Comparison of ENCODE assay signal across 14 cellular contexts in genomic region chr17:15348030-15348429, GRCh38. TPM values are rescaled to one million over a fixed set of nuclear protein-coding genes. Genes with fewer than 3 reads are reported as not detected.
DNase-seq lines count a peak whose midpoint lies in the region; ATAC-seq and TF ChIP-seq lines count a peak whose summit lies in the region.
"Had no signal": no experiment of that assay in that cellular context is flagged by ENCODE, and none has a peak within 500 bp of the region (broad histone marks: within the 10 kb centered on the region; RNA-seq: fewer than 3 reads in every experiment).

No MANE protein-coding gene starts in this region.

- no peaks in the 10 kb centered on the region for H3K36me3 Mint-ChIP-seq in activated naive CD8-positive, alpha-beta T cell treated with anti-CD3 and anti-CD28 coated beads for 36 hours

- WGBS in hepatocyte (ENCODE audit: low lambda C conversion rate, missing lambda C conversion rate) = 21% methylated on average over 4 of the region's 4 CpGs

- no peaks in the 10 kb centered on the region for H3K36me3 ChIP-seq in MG63
- H3K36me3 ChIP-seq in hepatocyte (replicated peaks; ENCODE audit: insufficient read depth, low read depth) = no peaks in the 10 kb centered on the region
- H3K36me3 ChIP-seq: BLaER1, esophagus muscularis mucosa had no signal

- H3K4me1 ChIP-seq in hepatocyte (ENCODE audit: insufficient read depth) = peaks cover 35% of the 10 kb centered on the region
- H3K4me1 ChIP-seq: BLaER1 had no signal

- H3K9me3 ChIP-seq in MG63 (no peaks in the 10 kb centered on the region), hepatocyte (ENCODE audit: low read depth) (no peaks in the 10 kb centered on the region)
- H3K9me3 ChIP-seq: BLaER1, esophagus muscularis mucosa had no signal

- H3K4me1 Mint-ChIP-seq in activated naive CD8-positive, alpha-beta T cell treated with anti-CD3 and anti-CD28 coated beads for 36 hours = no peaks in the 10 kb centered on the region

- H3K27ac Mint-ChIP-seq in activated naive CD8-positive, alpha-beta T cell treated with anti-CD3 and anti-CD28 coated beads for 36 hours = no peak overlapping the region

- no peak overlapping the region for H3K4me3 ChIP-seq in MG63
- H3K4me3 ChIP-seq in hepatocyte = no peak overlapping the region
- H3K4me3 ChIP-seq: BLaER1, esophagus muscularis mucosa had no signal

- peak; percentile 42 for DNase-seq in AG20443 (ENCODE audit: low spot score)
- peak; percentile 37 for DNase-seq in MG63
- peak; percentile 63 for DNase-seq in RPMI7951 (ENCODE audit: low read depth)
- peak; percentile 66 for DNase-seq in hepatocyte (ENCODE audit: low spot score)
- DNase-seq in activated naive CD8-positive, alpha-beta T cell treated with anti-CD3 and anti-CD28 coated beads for 36 hours = no peak
- DNase-seq: activated CD4-positive, alpha-beta T cell treated with anti-CD3 and anti-CD28 coated beads for 1 hour; NCI-H510A treated with DMSO at 0.1 percent for 48 hours; stimulated activated CD4-positive, alpha-beta T cell treated with anti-CD3 and anti-CD28 coated beads, Interleukin-12 subunit alpha, Interleukin-12 subunit beta, amount 100 ng/mL, for 4 hours had no signal

- TF ChIP-seq CTCF in hepatocyte (IDR thresholded peaks at IDR 0.05; ENCODE audit: poor library complexity) = no peak

- no peaks in the 10 kb centered on the region for H4K20me1 ChIP-seq in hepatocyte (ENCODE audit: insufficient read depth, poor library complexity, severe bottlenecking)
- H4K20me1 ChIP-seq: BLaER1 had no signal

- no peaks in the 10 kb centered on the region for H3K27me3 ChIP-seq in MG63
- no peaks in the 10 kb centered on the region for H3K27me3 ChIP-seq in hepatocyte
- H3K27me3 ChIP-seq: BLaER1 had no signal

- H3K4me2 ChIP-seq in hepatocyte = peak overlapping the region; percentile 45
- H3K4me2 ChIP-seq: BLaER1 had no signal

- peak overlapping the region; percentile 91 for H3K27ac ChIP-seq in hepatocyte
- H3K27ac ChIP-seq: BLaER1, esophagus muscularis mucosa had no signal

- H3K79me2 ChIP-seq in hepatocyte = no peaks in the 10 kb centered on the region

- H3K27me3 Mint-ChIP-seq in activated naive CD8-positive, alpha-beta T cell treated with anti-CD3 and anti-CD28 coated beads for 36 hours = peaks cover 63% of the 10 kb centered on the region

- ATAC-seq in SK-N-SH treated with all-trans-retinoic acid at 6 μM for 48 hours = no peak
- no peak for ATAC-seq in HG03196 (IDR thresholded peaks at IDR 0.05; ENCODE audit: unreplicated experiment)
- no peak for ATAC-seq in HG03520 (IDR thresholded peaks at IDR 0.05; ENCODE audit: unreplicated experiment)

- H3K4me3 Mint-ChIP-seq in activated naive CD8-positive, alpha-beta T cell treated with anti-CD3 and anti-CD28 coated beads for 36 hours = no peak overlapping the region

- H3K9me2 ChIP-seq in hepatocyte (replicated peaks; ENCODE audit: insufficient read depth) = no peaks in the 10 kb centered on the region

- no peaks in the 10 kb centered on the region for H3K9me3 Mint-ChIP-seq in activated naive CD8-positive, alpha-beta T cell treated with anti-CD3 and anti-CD28 coated beads for 36 hours

- H2AFZ ChIP-seq in hepatocyte = no peak overlapping the region

TF ChIP-seq in SK-N-SH treated with all-trans-retinoic acid at 6 μM for 48 hours, 23 proteins besides CTCF, POLR2A, EP300 and RAD21:
- TF ChIP-seq, protein P1, sequence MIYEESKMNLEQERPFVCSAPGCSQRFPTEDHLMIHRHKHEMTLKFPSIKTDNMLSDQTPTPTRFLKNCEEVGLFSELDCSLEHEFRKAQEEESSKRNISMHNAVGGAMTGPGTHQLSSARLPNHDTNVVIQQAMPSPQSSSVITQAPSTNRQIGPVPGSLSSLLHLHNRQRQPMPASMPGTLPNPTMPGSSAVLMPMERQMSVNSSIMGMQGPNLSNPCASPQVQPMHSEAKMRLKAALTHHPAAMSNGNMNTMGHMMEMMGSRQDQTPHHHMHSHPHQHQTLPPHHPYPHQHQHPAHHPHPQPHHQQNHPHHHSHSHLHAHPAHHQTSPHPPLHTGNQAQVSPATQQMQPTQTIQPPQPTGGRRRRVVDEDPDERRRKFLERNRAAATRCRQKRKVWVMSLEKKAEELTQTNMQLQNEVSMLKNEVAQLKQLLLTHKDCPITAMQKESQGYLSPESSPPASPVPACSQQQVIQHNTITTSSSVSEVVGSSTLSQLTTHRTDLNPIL (CRISPR knock-in tag; IDR thresholded peaks at IDR 0.05; ENCODE audit: low read depth) = no peak
- TF ChIP-seq ZFP3 (CRISPR knock-in tag; IDR thresholded peaks at IDR 0.05) (no peak), ZFP30 (CRISPR knock-in tag; IDR thresholded peaks at IDR 0.05) (no peak), ESRRG (CRISPR knock-in tag; IDR thresholded peaks at IDR 0.05) (no peak), OSR1 (CRISPR knock-in tag; IDR thresholded peaks at IDR 0.05) (no peak), TSHZ2 (CRISPR knock-in tag; IDR thresholded peaks at IDR 0.05) (no peak), RARB (CRISPR knock-in tag; IDR thresholded peaks at IDR 0.05) (no peak), TOX (CRISPR knock-in tag; IDR thresholded peaks at IDR 0.05; ENCODE audit: borderline replicate concordance) (no peak), CSRNP3 (CRISPR knock-in tag; IDR thresholded peaks at IDR 0.05) (no peak), CSDC2 (CRISPR knock-in tag; IDR thresholded peaks at IDR 0.05) (no peak), ZNF8 (CRISPR knock-in tag; IDR thresholded peaks at IDR 0.05) (no peak), ARNTL (CRISPR knock-in tag; IDR thresholded peaks at IDR 0.05; ENCODE audit: borderline replicate concordance, low read depth) (no peak), ZNF70 (CRISPR knock-in tag; IDR thresholded peaks at IDR 0.05) (no peak), ISL1 (CRISPR knock-in tag; IDR thresholded peaks at IDR 0.05) (no peak), ZC3H10 (CRISPR knock-in tag; IDR thresholded peaks at IDR 0.05) (no peak), SNAI2 (CRISPR knock-in tag; IDR thresholded peaks at IDR 0.05) (no peak), ZNF565 (CRISPR knock-in tag; conservative IDR thresholded peaks at IDR 0.05; ENCODE audit: low read depth) (no peak), PPARA (CRISPR knock-in tag; IDR thresholded peaks at IDR 0.05; ENCODE audit: borderline replicate concordance) (no peak)
- TF ChIP-seq, protein P2, sequence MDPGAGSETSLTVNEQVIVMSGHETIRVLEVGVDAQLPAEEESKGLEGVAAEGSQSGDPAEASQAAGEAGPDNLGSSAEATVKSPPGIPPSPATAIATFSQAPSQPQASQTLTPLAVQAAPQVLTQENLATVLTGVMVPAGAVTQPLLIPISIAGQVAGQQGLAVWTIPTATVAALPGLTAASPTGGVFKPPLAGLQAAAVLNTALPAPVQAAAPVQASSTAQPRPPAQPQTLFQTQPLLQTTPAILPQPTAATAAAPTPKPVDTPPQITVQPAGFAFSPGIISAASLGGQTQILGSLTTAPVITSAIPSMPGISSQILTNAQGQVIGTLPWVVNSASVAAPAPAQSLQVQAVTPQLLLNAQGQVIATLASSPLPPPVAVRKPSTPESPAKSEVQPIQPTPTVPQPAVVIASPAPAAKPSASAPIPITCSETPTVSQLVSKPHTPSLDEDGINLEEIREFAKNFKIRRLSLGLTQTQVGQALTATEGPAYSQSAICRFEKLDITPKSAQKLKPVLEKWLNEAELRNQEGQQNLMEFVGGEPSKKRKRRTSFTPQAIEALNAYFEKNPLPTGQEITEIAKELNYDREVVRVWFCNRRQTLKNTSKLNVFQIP (CRISPR knock-in tag; IDR thresholded peaks at IDR 0.05; ENCODE audit: borderline replicate concordance, low read depth) = no peak

RNA-seq across cellular contexts. Expression of gene TEKT3, which starts 6.6 kb away (rescaled TPM):
- total RNA-seq in MG63 (2014; rRNA removed; shearing (Covaris generic); ENCODE audit: low replicate concordance) = not detected in 2 replicates
- total RNA-seq in RPMI7951 (2014; rRNA removed; shearing (Covaris generic)) = 0.49 TPM in 1 of 2 replicates, not detected in the other
- total RNA-seq in hepatocyte = 1.9 TPM in 1 of 2 replicates, not detected in the other
- polyA plus RNA-seq in hepatocyte = 0.41 and 0.45 TPM in 2 replicates
- total RNA-seq in activated naive CD8-positive, alpha-beta T cell treated with anti-CD3 and anti-CD28 coated beads for 36 hours = not detected
- total RNA-seq: esophagus muscularis mucosa, kidney epithelial cell had no signal
